24 cellular contexts compared by ENCODE assay signal in genomic region chr5:81575924-81576323, GRCh38.
"Had no signal": no experiment of that assay in that cellular context is flagged by ENCODE, and none has a peak within 500 bp of the region (broad histone marks: within the 10 kb centered on the region; RNA-seq: fewer than 3 reads in every experiment).

No MANE protein-coding gene starts in this region.

- H3K36me3 ChIP-seq: neural progenitor cell, ovary, right lobe of liver, sigmoid colon, thoracic aorta, thyroid gland, upper lobe of left lung, vagina had no signal

- H3K4me3 ChIP-seq: neural progenitor cell, ovary, psoas muscle, right lobe of liver, sigmoid colon, stomach, thoracic aorta, thyroid gland, tibial nerve, upper lobe of left lung, vagina had no signal

- H3K9me3 ChIP-seq: ovary, psoas muscle, right lobe of liver, sigmoid colon, stomach, thoracic aorta, thyroid gland, upper lobe of left lung, vagina had no signal

- ATAC-seq: psoas muscle; right cardiac atrium; right lobe of liver; stimulated activated effector memory CD8-positive, alpha-beta T cell treated with anti-CD3 and anti-CD28 coated beads, Interleukin-12 subunit alpha, Interleukin-12 subunit beta, amount 100 ng/mL, for 72 hours; stimulated activated naive B cell treated with anti-CD40 and anti-IgM and Interleukin-4, amounts not matched to agents 10 μg/mL and 1 μg/mL and 100 μg/mL, for 72 hours had no signal

- H2AFZ ChIP-seq: neural progenitor cell, parathyroid adenoma had no signal

- H3K9ac ChIP-seq: neural progenitor cell, parathyroid adenoma had no signal

- DNase-seq: occipital lobe; ovary; posterior cingulate gyrus; psoas muscle; right cardiac atrium; right lobe of liver; sigmoid colon; small intestine; stimulated activated CD4-positive, alpha-beta T cell treated with anti-CD3 and anti-CD28 coated beads, Interleukin-15, amount 100 ng/mL, for 24 hours; stimulated activated CD4-positive, alpha-beta T cell treated with anti-CD3 and anti-CD28 coated beads, Interleukin-2, amount 100 ng/mL, for 24 hours; stimulated activated CD4-positive, alpha-beta T cell treated with anti-CD3 and anti-CD28 coated beads, Interleukin-2, amount 100 ng/mL, for 48 hours; stimulated activated CD4-positive, alpha-beta T cell treated with anti-CD3 and anti-CD28 coated beads, Interleukin-4, amount 100 ng/mL, for 24 hours; stimulated activated naive B cell treated with anti-CD40 and anti-IgM and Interleukin-4, amounts not matched to agents 10 μg/mL and 1 μg/mL and 100 μg/mL, for 72 hours; stimulated activated naive CD4-positive, alpha-beta T cell treated with Interleukin-2 at 50 U/mL for 16 hours; stomach; thyroid gland; upper lobe of left lung had no signal

- H3K27me3 ChIP-seq: neural progenitor cell, ovary, right lobe of liver, sigmoid colon, stomach, thyroid gland, tibial nerve, upper lobe of left lung, vagina had no signal

- FAIRE-seq: urothelium cell line had no signal

- H3K4me2 ChIP-seq: neural progenitor cell had no signal

- H3K27ac ChIP-seq: neural progenitor cell, ovary, parathyroid adenoma, psoas muscle, right lobe of liver, sigmoid colon, stomach, thoracic aorta, thyroid gland, tibial nerve, upper lobe of left lung, vagina had no signal

- H3K4me1 ChIP-seq: parathyroid adenoma, psoas muscle, right lobe of liver, thyroid gland had no signal
